ENCODE assay signal across 10 cellular contexts in the genomic region with DNA sequence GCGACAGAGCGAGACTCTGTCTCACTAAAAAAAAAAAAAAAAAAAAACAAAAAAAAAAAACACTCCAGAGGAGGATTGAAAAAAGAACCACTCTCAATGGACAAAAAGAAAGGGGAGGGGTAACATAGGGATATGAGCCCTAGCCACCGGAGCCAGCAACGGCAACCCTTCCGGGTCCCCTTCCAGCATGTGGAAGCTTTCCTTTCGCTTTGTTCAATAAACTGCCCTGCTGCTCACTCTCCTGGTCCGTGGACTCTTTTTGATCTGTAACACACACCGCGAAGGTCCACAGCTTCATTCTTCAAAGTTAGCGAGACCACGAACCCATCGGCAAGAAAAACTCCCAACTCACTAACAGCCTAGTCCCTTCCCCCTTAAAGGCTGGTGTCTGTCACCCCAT. TPM values are rescaled to one million over a fixed set of nuclear protein-coding genes. Genes with fewer than 3 reads are reported as not detected.
DNase-seq lines count a peak whose midpoint lies in the region; ATAC-seq and TF ChIP-seq lines count a peak whose summit lies in the region.
"Had no signal": no experiment of that assay in that cellular context is flagged by ENCODE, and none has a peak within 500 bp of the region (broad histone marks: within the 10 kb centered on the region; RNA-seq: fewer than 3 reads in every experiment).

No MANE protein-coding gene starts in this region.

- H3K9me3 ChIP-seq in BE2C (no peaks in the 10 kb centered on the region), H9 (ENCODE audit: control insufficient read depth, low read depth, low read length) (no peaks in the 10 kb centered on the region), heart left ventricle (no peaks in the 10 kb centered on the region)

- no CpG with 5 or more reads among the region's 12 CpGs for WGBS in H9 (ENCODE audit: extremely low coverage, insufficient read length, low lambda C conversion rate)
- 92 to 96% (median 94%) methylated on average over 12 of the region's 12 CpGs for WGBS in heart left ventricle, 4 donors

- TF ChIP-seq POLR2A in heart left ventricle (IDR thresholded peaks at IDR 0.05): no peak

- no peak for DNase-seq in BE2C
- DNase-seq in H9: no peak
- DNase-seq in activated naive CD8-positive, alpha-beta T cell treated with anti-CD3 and anti-CD28 coated beads, Interleukin-2, amount 10 ng/mL, durations not matched to agents 7 days and 5 days: no peak
- DNase-seq in natural killer cell: no peak
- DNase-seq in stimulated activated CD4-positive, alpha-beta T cell treated with anti-CD3 and anti-CD28 coated beads, Interleukin-1b, Interleukin-23, amount 100 ng/mL, for 48 hours: no peak
- no peak for DNase-seq in NK-92 (lab: John Stamatoyannopoulos, UW; ENCODE audit: unreplicated experiment)
- DNase-seq in heart left ventricle: no peak
- DNase-seq: hippocampal formation had no signal

- H4K5ac ChIP-seq in H9 (ENCODE audit: insufficient read length, low read depth, low read length): no peak overlapping the region

- no peak overlapping the region for H2BK20ac ChIP-seq in H9 (ENCODE audit: low read depth, low read length, poor library complexity, severe bottlenecking)

- H3T11ph ChIP-seq in H9 (ENCODE audit: low read length): no peak overlapping the region

- H3K36me3 ChIP-seq in BE2C (no peaks in the 10 kb centered on the region), heart left ventricle (peaks cover 0 to 15% (median 11%) of the 10 kb centered on the region in 9 donors)

- H4K8ac ChIP-seq in H9 (replicated peaks; ENCODE audit: insufficient read length, low read depth, low read length): no peak overlapping the region

- no peak overlapping the region for H3K14ac ChIP-seq in H9 (ENCODE audit: insufficient read depth, low read length)

- H3K4me2 ChIP-seq in H9 (ENCODE audit: insufficient read depth, insufficient read length, low read length): no peak overlapping the region

- no peak overlapping the region for H2AFZ ChIP-seq in H9 (ENCODE audit: low read length)

- ATAC-seq in activated naive CD8-positive, alpha-beta T cell treated with anti-CD3 and anti-CD28 coated beads, Interleukin-2, amount 10 ng/mL, durations not matched to agents 7 days and 5 days (ENCODE audit: low read depth): no peak
- ATAC-seq in natural killer cell (no peak), HG03108 (IDR thresholded peaks at IDR 0.05; ENCODE audit: unreplicated experiment) (no peak), heart left ventricle (no peak)

- no peak overlapping the region for H2BK5ac ChIP-seq in H9 (ENCODE audit: insufficient read length, low read length)

- H3K79me1 ChIP-seq in H9 (ENCODE audit: insufficient read depth, low read depth, low read length, poor library complexity, severe bottlenecking): no peaks in the 10 kb centered on the region

- no peak overlapping the region for H3K27ac ChIP-seq in H9 (ENCODE audit: insufficient read length, low read depth, low read length)
- H3K27ac ChIP-seq in heart left ventricle: peak overlapping the region in 4 of 12 donors; percentile 90 to 97 (median 92)

- no peak overlapping the region for H3K4ac ChIP-seq in H9 (ENCODE audit: low read depth, low read length)

- H3K9ac ChIP-seq in H9 (ENCODE audit: extremely low read depth, insufficient read length, low read length): no peak overlapping the region

- H2BK12ac ChIP-seq in H9 (ENCODE audit: insufficient read length, low read depth, low read length): no peak overlapping the region

- H3K4me1 ChIP-seq in BE2C (peaks cover 4% of the 10 kb centered on the region), H9 (ENCODE audit: insufficient read depth, low read length) (peaks cover 2% of the 10 kb centered on the region; the same call in 1 of the 2 replicates), heart left ventricle (peaks cover 0 to 43% (median 17%) of the 10 kb centered on the region in 12 donors)

- H3K36me3 Mint-ChIP-seq in H9 (ENCODE audit: insufficient read depth in 1 of 3, low read depth in 3 of 3): peaks cover 3 to 13% (median 5%) of the 10 kb centered on the region in 3 experiments; a peak in 6 of 7 replicates
- H3K36me3 Mint-ChIP-seq in activated naive CD8-positive, alpha-beta T cell treated with anti-CD3 and anti-CD28 coated beads, Interleukin-2, amount 10 ng/mL, durations not matched to agents 7 days and 5 days: peaks cover 5% of the 10 kb centered on the region
- H3K36me3 Mint-ChIP-seq in natural killer cell: no peaks in the 10 kb centered on the region

- H3K27me3 ChIP-seq in BE2C (no peaks in the 10 kb centered on the region), H9 (ENCODE audit: insufficient read depth, low read length) (no peaks in the 10 kb centered on the region), heart left ventricle (no peaks in the 10 kb centered on the region)

- TF ChIP-seq CTCF in BE2C (IDR thresholded peaks at IDR 0.05; ENCODE audit: low read depth, low read length): no peak
- TF ChIP-seq CTCF in H9 (conservative IDR thresholded peaks at IDR 0.05): no peak
- TF ChIP-seq CTCF in natural killer cell (IDR thresholded peaks at IDR 0.05): no peak
- TF ChIP-seq CTCF in heart left ventricle (IDR thresholded peaks at IDR 0.05): no peak

- POLR2A ChIA-PET in activated naive CD8-positive, alpha-beta T cell treated with anti-CD3 and anti-CD28 coated beads, Interleukin-2, amount 10 ng/mL, durations not matched to agents 7 days and 5 days (lab: Charles Lee): interaction anchor here (0.6 to 5.5 kb wide), 10 partner anchors 10 to 501 kb away, joined by 3 to 80 read pairs (median 10); a partner anchor contains a TSS

- no peak overlapping the region for H2BK15ac ChIP-seq in H9 (ENCODE audit: low read depth, low read length)

- H4K91ac ChIP-seq in H9 (ENCODE audit: insufficient read length, low read depth, low read length): no peak overlapping the region

- H3K9me3 Mint-ChIP-seq in H9 (no peaks in the 10 kb centered on the region; a peak in 1 of 5 replicates), natural killer cell (no peaks in the 10 kb centered on the region)
- H3K9me3 Mint-ChIP-seq in activated naive CD8-positive, alpha-beta T cell treated with anti-CD3 and anti-CD28 coated beads, Interleukin-2, amount 10 ng/mL, durations not matched to agents 7 days and 5 days: no peaks in the 10 kb centered on the region

- H3K27ac Mint-ChIP-seq in H9 (peak overlapping the region in 1 of 3 experiments; percentile 42; a peak in 2 of 7 replicates), natural killer cell (peak overlapping the region in 1 of 2 donors; percentile 86)
- peak overlapping the region; percentile 97 for H3K27ac Mint-ChIP-seq in activated naive CD8-positive, alpha-beta T cell treated with anti-CD3 and anti-CD28 coated beads, Interleukin-2, amount 10 ng/mL, durations not matched to agents 7 days and 5 days

- no peak overlapping the region for H3K23ac ChIP-seq in H9 (ENCODE audit: insufficient read length, low read depth, low read length)

- H2BK120ac ChIP-seq in H9 (ENCODE audit: low read depth, low read length, poor library complexity, severe bottlenecking): no peak overlapping the region

- H3K4me1 Mint-ChIP-seq in H9 (peaks cover 20 to 22% of the 10 kb centered on the region in 2 experiments), natural killer cell (peaks cover 9 to 28% of the 10 kb centered on the region in 2 donors)
- H3K4me1 Mint-ChIP-seq in activated naive CD8-positive, alpha-beta T cell treated with anti-CD3 and anti-CD28 coated beads, Interleukin-2, amount 10 ng/mL, durations not matched to agents 7 days and 5 days: peaks cover 31% of the 10 kb centered on the region

- H3K4me3 Mint-ChIP-seq in H9: peak overlapping the region; percentile 43 to 77; a peak in 3 of 5 replicates
- peak overlapping the region; percentile 93 for H3K4me3 Mint-ChIP-seq in activated naive CD8-positive, alpha-beta T cell treated with anti-CD3 and anti-CD28 coated beads, Interleukin-2, amount 10 ng/mL, durations not matched to agents 7 days and 5 days
- peak overlapping the region; percentile 21 for H3K4me3 Mint-ChIP-seq in natural killer cell

- no peaks in the 10 kb centered on the region for H4K20me1 ChIP-seq in H9 (ENCODE audit: control insufficient read depth, insufficient read depth, insufficient read length)

- peak overlapping the region; percentile 86; the same call in 1 of the 2 replicates for H3K4me3 ChIP-seq in BE2C (ENCODE audit: low read depth, low read length)
- no peak overlapping the region for H3K4me3 ChIP-seq in heart left ventricle

- intact Hi-C loops in natural killer cell (cut with micrococcal nuclease): loop anchor here (5.0 kb wide), 1 partner anchor 110 kb away; no protein-coding TSS in a partner anchor
- intact Hi-C loops in heart left ventricle (cut with DNase I): loop anchor here in 6 of 10 donors (5.0 to 10.0 kb wide), 5 partner anchors 115 to 260 kb away; no protein-coding TSS in a partner anchor

- H3K27me3 Mint-ChIP-seq in H9 (ENCODE audit: low read depth): peaks cover 7% of the 10 kb centered on the region
- H3K27me3 Mint-ChIP-seq in activated naive CD8-positive, alpha-beta T cell treated with anti-CD3 and anti-CD28 coated beads, Interleukin-2, amount 10 ng/mL, durations not matched to agents 7 days and 5 days: peaks cover 4% of the 10 kb centered on the region
- H3K27me3 Mint-ChIP-seq in natural killer cell (ENCODE audit: low read depth in 2 of 2): peaks cover 0 to 4% of the 10 kb centered on the region in 2 donors

- no peak overlapping the region for H3K56ac ChIP-seq in H9 (ENCODE audit: insufficient read length, low read depth, low read length)

- H3K79me2 ChIP-seq in H9 (ENCODE audit: insufficient read depth, low read length): no peaks in the 10 kb centered on the region

- H3K23me2 ChIP-seq in H9 (ENCODE audit: insufficient read length, low read depth, low read length, poor library complexity, severe bottlenecking): peaks cover 15% of the 10 kb centered on the region

- no peak overlapping the region for H2AK5ac ChIP-seq in H9 (ENCODE audit: insufficient read length, low read length)

- no peak overlapping the region for H3K18ac ChIP-seq in H9 (ENCODE audit: insufficient read length, low read depth, low read length)

RNA-seq across cellular contexts. Expression of a gene that starts 1.0 kb away (rescaled TPM):
- polyA plus RNA-seq in BE2C (2012; ENCODE audit: insufficient read depth, insufficient read length, low read depth): 178 TPM
- total RNA-seq in H9 (2021) (72.3 and 79.0 TPM in 2 replicates), natural killer cell (10 to 100 TPM; 80.6 to 86.9 (median 85.3) TPM), heart left ventricle (100 to 1,000 TPM in 2 of 9 donors, 10 to 100 TPM in 7; 42.9 to 205 (median 68.2) TPM)
- 100 to 1,000 TPM; 105 to 109 TPM for total RNA-seq in activated naive CD8-positive, alpha-beta T cell treated with anti-CD3 and anti-CD28 coated beads, Interleukin-2, amount 10 ng/mL, durations not matched to agents 7 days and 5 days
- 100 to 1,000 TPM in 1 of 2 donors, 10 to 100 TPM in 1; 46.8 to 101 TPM for polyA plus RNA-seq in heart left ventricle

RNA-seq across cellular contexts. Expression of a gene that starts 15.9 kb away (rescaled TPM):
- polyA plus RNA-seq in BE2C (2012; ENCODE audit: insufficient read depth, insufficient read length, low read depth): 2,272 TPM
- total RNA-seq in H9 (2021) (1,265 and 1,276 TPM in 2 replicates), natural killer cell (1,000 to 10,000 TPM; 1,016 to 1,271 (median 1,271) TPM), heart left ventricle (100 to 1,000 TPM; 336 to 944 (median 761) TPM)
- 1,000 to 10,000 TPM; 1,538 to 1,547 TPM for total RNA-seq in activated naive CD8-positive, alpha-beta T cell treated with anti-CD3 and anti-CD28 coated beads, Interleukin-2, amount 10 ng/mL, durations not matched to agents 7 days and 5 days
- polyA plus RNA-seq in heart left ventricle: 100 to 1,000 TPM; 675 to 716 TPM

RNA-seq across cellular contexts. Expression of a gene that starts 19.0 kb away (rescaled TPM):
- polyA plus RNA-seq in BE2C (2012; ENCODE audit: insufficient read depth, insufficient read length, low read depth): 8.4 TPM
- total RNA-seq in H9 (2021) (13.9 and 16.2 TPM in 2 replicates), natural killer cell (not detected), heart left ventricle (10 to 100 TPM in 4 of 9 donors, 1 to 10 TPM in 5; 2.8 to 60.5 (median 9.9) TPM)
- total RNA-seq in activated naive CD8-positive, alpha-beta T cell treated with anti-CD3 and anti-CD28 coated beads, Interleukin-2, amount 10 ng/mL, durations not matched to agents 7 days and 5 days: not detected
- polyA plus RNA-seq in heart left ventricle: 10 to 100 TPM; 50.2 to 64.0 TPM

RNA-seq across cellular contexts. Expression of a gene that starts 25.1 kb away (rescaled TPM):
- polyA plus RNA-seq in BE2C (2012; ENCODE audit: insufficient read depth, insufficient read length, low read depth): 69.1 TPM
- total RNA-seq in H9 (2021) (11.2 and 12.0 TPM in 2 replicates), natural killer cell (not detected), heart left ventricle (1 to 10 TPM in 5 of 9 donors, under 1 TPM in 4; 0.50 to 4.6 (median 1.1) TPM)
- under 1 TPM in 1 of 2 experiments, not detected in 1; 0.19 TPM for total RNA-seq in activated naive CD8-positive, alpha-beta T cell treated with anti-CD3 and anti-CD28 coated beads, Interleukin-2, amount 10 ng/mL, durations not matched to agents 7 days and 5 days
- polyA plus RNA-seq in heart left ventricle: 1 to 10 TPM; 1.5 to 5.1 TPM
- total RNA-seq: RPMI7951 had no signal

RNA-seq across cellular contexts. Expression of a gene that starts 29.9 kb away (rescaled TPM):
- polyA plus RNA-seq in BE2C (2012; ENCODE audit: insufficient read depth, insufficient read length, low read depth): 231 TPM
- total RNA-seq in H9 (2021): 138 and 143 TPM in 2 replicates
- total RNA-seq in activated naive CD8-positive, alpha-beta T cell treated with anti-CD3 and anti-CD28 coated beads, Interleukin-2, amount 10 ng/mL, durations not matched to agents 7 days and 5 days: 100 to 1,000 TPM in 1 of 2 experiments, 10 to 100 TPM in 1; 96.7 to 105 TPM
- total RNA-seq in natural killer cell: 10 to 100 TPM; 83.2 to 88.8 (median 86.9) TPM
- 100 to 1,000 TPM in 1 of 9 donors, 10 to 100 TPM in 8; 36.1 to 116 (median 46.7) TPM for total RNA-seq in heart left ventricle
- 100 to 1,000 TPM in 1 of 2 donors, 10 to 100 TPM in 1; 36.9 to 106 TPM for polyA plus RNA-seq in heart left ventricle

Comparison
In these comparisons a context has a peak if more than half of its experiments do, and no peak if none do; other contexts are left out.
1. H3K4me3 Mint-ChIP-seq: peak in every context shown above with its lines; median percentile 93 in activated naive CD8-positive, alpha-beta T cell treated with anti-CD3 and anti-CD28 coated beads, Interleukin-2, amount 10 ng/mL, durations not matched to agents 7 days and 5 days; 60 in H9; 21 in natural killer cell.